Comparison of ENCODE assay signal across 8 cellular contexts in genomic region chr3:50204804-50205718, GRCh38. TPM values are rescaled to one million over a fixed set of nuclear protein-coding genes. Genes with fewer than 3 reads are reported as not detected.
A peak's percentile ranks its signal among the peaks of the same experiment; 100 is the strongest.
DNase-seq lines count a peak whose midpoint lies in the region; ATAC-seq, FAIRE-seq and TF ChIP-seq lines count a peak whose summit lies in the region.

Gene SLC38A3 (plus strand): TSS chr3:50205271. CDS start chr3:50214200, 8,929 bp downstream.

- ATAC-seq in Right ventricle myocardium inferior (peak; percentile 81), GM21825 (IDR thresholded peaks at IDR 0.05; ENCODE audit: unreplicated experiment) (no peak)

- H2AFZ ChIP-seq in astrocyte (ENCODE audit: low read depth, low read length) = peak within 1 kb of the TSS; percentile 75

- no peak for TF ChIP-seq CTCF in astrocyte (IDR thresholded peaks at IDR 0.05; ENCODE audit: insufficient read depth, low read depth, low read length)
- TF ChIP-seq CTCF in stomach (IDR thresholded peaks at IDR 0.05) = no peak

- no peak within 1 kb of the TSS for H3K27ac ChIP-seq in astrocyte (ENCODE audit: low read depth, low read length)
- H3K27ac ChIP-seq in stomach = peak within 1 kb of the TSS in 2 of 5 donors; percentile 6 to 18

- H3K36me3 Mint-ChIP-seq in astrocyte (ENCODE audit: low read depth, unreplicated experiment) = no peaks in the 10 kb centered on the region

- peak within 1 kb of the TSS; percentile 66 for H3K27ac Mint-ChIP-seq in astrocyte (ENCODE audit: unreplicated experiment)

- H4K20me1 ChIP-seq in astrocyte (ENCODE audit: insufficient read depth, low read length) = no peaks in the 10 kb centered on the region

- H3K4me3 ChIP-seq in astrocyte (ENCODE audit: insufficient read depth, low read depth, low read length) = peak within 1 kb of the TSS; percentile 42
- H3K4me3 ChIP-seq in stomach = peak within 1 kb of the TSS; percentile 37 to 55 (median 44)

- in situ Hi-C loops in ACHN (cut with HindIII; ENCODE audit: low pct_ligation_motif_present, low pct_unique_long_range_greater_than_20kb, low sequenced_read_pairs) = no loop called here

- TF ChIP-seq POLR2A in stomach (IDR thresholded peaks at IDR 0.05) = no peak

- peaks cover 39% of the 10 kb centered on the region for H3K27me3 Mint-ChIP-seq in astrocyte (ENCODE audit: low read depth, unreplicated experiment)

- no peaks in the 10 kb centered on the region for H3K36me3 ChIP-seq in astrocyte (ENCODE audit: insufficient read depth, low read length)
- H3K36me3 ChIP-seq in stomach = no peaks in the 10 kb centered on the region

- H3K27me3 ChIP-seq in astrocyte (ENCODE audit: insufficient read depth, low read length) = peaks cover 25% of the 10 kb centered on the region
- peaks cover 9 to 64% (median 38%) of the 10 kb centered on the region in 3 donors for H3K27me3 ChIP-seq in stomach

- no peak for FAIRE-seq in astrocyte (lab: Jason Lieb, UNC)

- peak within 1 kb of the TSS; percentile 71 for H3K4me3 Mint-ChIP-seq in astrocyte (ENCODE audit: unreplicated experiment)

- H3K9me3 Mint-ChIP-seq in astrocyte (ENCODE audit: unreplicated experiment) = peaks cover 3% of the 10 kb centered on the region

- H3K9me3 ChIP-seq in astrocyte (ENCODE audit: insufficient read depth, low read depth, low read length) (no peaks in the 10 kb centered on the region), stomach (no peaks in the 10 kb centered on the region)

- DNase-seq in Right ventricle myocardium inferior (ENCODE audit: missing footprints) (no peak), cardiac septum (ENCODE audit: low spot score) (no peak), astrocyte (ENCODE audit: low read depth) (no peak), iPS-NIHi11 (ENCODE audit: low spot score) (peak; percentile 97), stomach (peak; percentile 39), NCI-H446 treated with DMSO at 0.1 percent for 48 hours (lab: John Stamatoyannopoulos, UW) (no peak), ACHN (no peak)

- WGBS in stomach, 5 donors = 3 to 35% (median 4%) methylated on average over 3 to 68 of the region's 68 CpGs

- H3K4me2 ChIP-seq in astrocyte (ENCODE audit: low read length) = peak within 1 kb of the TSS; percentile 83

- H3K9ac ChIP-seq in astrocyte (ENCODE audit: low read length) = peak within 1 kb of the TSS; percentile 23

- no peak for TF ChIP-seq EP300 in stomach (IDR thresholded peaks at IDR 0.05)

- H3K4me1 ChIP-seq in astrocyte (ENCODE audit: insufficient read depth, low read length) = no peaks in the 10 kb centered on the region
- peaks cover 15 to 24% (median 19%) of the 10 kb centered on the region in 4 donors for H3K4me1 ChIP-seq in stomach

- H3K79me2 ChIP-seq in astrocyte (ENCODE audit: insufficient read depth, low read length) = no peaks in the 10 kb centered on the region

- intact Hi-C loops in Right ventricle myocardium inferior (cut with DNase I) = no loop called here
- intact Hi-C loops in cardiac septum (cut with DNase I) = no loop called here
- intact Hi-C loops in stomach (cut with DNase I; ENCODE audit: low total_unique reads) = no loop called here

- peaks cover 10% of the 10 kb centered on the region for H3K4me1 Mint-ChIP-seq in astrocyte (ENCODE audit: low read depth, unreplicated experiment)

RNA-seq across cellular contexts. Expression of gene SLC38A3, which starts in this region (rescaled TPM):
- total RNA-seq in Right ventricle myocardium inferior (10.3 TPM), cardiac septum (6.6 TPM), astrocyte (0.68 and 1.9 TPM in 2 replicates), stomach (1 to 10 TPM in 1 of 5 donors, not detected in 4; 3.1 TPM)
- polyA plus RNA-seq in stomach = 1 to 10 TPM in 1 of 3 donors, under 1 TPM in 2; 0.15 to 1.1 (median 0.93) TPM

Comparison
In these comparisons a context has a peak if more than half of its experiments do, and no peak if none do; other contexts are left out.
1. DNase-seq: peak in iPS-NIHi11 (single experiment) and stomach (single experiment); none in Right ventricle myocardium inferior (single experiment), cardiac septum (single experiment), astrocyte (single experiment), NCI-H446 treated with DMSO at 0.1 percent for 48 hours (single experiment) and ACHN (single experiment).